In the genomic region with DNA sequence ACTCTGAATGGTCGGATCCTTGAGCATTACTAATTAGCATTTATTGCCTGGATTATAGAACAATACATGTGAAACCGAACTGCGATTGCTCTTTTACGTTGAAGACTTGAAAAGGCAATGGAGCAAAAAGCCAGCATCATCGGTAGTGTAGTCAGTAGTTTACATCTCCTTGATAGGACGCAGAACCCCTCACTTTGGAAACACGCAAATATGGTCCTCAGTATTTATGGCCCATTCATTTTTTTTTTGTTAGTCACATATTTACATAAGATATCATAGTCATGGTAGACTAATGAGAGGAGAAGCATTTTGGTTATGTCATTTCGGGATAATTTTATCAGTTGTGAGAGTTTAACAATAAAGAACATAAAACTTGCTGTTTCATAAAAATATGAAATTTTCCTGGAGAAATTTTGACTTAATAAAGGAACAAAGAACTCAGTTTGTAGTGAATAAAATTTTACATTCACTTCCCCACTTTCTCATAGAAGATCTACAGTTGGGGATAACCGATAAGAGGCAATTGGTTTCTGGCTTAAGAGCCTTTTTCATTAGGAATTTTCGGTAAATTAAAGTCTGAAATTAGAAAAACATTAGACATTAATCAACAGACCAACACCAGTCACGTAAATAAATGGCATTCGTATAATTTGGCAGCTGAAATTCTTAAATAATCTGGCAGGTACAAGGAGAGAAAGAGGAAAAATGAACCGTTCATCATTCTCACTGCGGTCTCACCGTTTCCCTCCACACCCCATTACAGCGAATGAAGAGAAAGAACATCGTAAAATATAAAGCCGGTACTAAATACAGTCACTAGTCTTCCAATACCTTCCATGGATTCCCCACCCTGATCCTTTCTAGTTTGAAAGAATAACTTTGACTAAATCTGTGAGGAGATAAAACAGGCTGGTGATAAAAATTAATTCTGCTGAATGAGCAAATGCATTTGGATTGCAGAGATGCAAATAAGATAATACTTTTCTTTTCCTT, we compare ENCODE assay signal across 1 cellular context.
TF ChIP-seq lines count a peak whose summit lies in the region.

No MANE protein-coding gene starts in this region.

TF ChIP-seq in GM23338, 12 proteins besides CTCF, POLR2A, EP300 and RAD21 (continued from another document):
- TF ChIP-seq, protein P1, sequence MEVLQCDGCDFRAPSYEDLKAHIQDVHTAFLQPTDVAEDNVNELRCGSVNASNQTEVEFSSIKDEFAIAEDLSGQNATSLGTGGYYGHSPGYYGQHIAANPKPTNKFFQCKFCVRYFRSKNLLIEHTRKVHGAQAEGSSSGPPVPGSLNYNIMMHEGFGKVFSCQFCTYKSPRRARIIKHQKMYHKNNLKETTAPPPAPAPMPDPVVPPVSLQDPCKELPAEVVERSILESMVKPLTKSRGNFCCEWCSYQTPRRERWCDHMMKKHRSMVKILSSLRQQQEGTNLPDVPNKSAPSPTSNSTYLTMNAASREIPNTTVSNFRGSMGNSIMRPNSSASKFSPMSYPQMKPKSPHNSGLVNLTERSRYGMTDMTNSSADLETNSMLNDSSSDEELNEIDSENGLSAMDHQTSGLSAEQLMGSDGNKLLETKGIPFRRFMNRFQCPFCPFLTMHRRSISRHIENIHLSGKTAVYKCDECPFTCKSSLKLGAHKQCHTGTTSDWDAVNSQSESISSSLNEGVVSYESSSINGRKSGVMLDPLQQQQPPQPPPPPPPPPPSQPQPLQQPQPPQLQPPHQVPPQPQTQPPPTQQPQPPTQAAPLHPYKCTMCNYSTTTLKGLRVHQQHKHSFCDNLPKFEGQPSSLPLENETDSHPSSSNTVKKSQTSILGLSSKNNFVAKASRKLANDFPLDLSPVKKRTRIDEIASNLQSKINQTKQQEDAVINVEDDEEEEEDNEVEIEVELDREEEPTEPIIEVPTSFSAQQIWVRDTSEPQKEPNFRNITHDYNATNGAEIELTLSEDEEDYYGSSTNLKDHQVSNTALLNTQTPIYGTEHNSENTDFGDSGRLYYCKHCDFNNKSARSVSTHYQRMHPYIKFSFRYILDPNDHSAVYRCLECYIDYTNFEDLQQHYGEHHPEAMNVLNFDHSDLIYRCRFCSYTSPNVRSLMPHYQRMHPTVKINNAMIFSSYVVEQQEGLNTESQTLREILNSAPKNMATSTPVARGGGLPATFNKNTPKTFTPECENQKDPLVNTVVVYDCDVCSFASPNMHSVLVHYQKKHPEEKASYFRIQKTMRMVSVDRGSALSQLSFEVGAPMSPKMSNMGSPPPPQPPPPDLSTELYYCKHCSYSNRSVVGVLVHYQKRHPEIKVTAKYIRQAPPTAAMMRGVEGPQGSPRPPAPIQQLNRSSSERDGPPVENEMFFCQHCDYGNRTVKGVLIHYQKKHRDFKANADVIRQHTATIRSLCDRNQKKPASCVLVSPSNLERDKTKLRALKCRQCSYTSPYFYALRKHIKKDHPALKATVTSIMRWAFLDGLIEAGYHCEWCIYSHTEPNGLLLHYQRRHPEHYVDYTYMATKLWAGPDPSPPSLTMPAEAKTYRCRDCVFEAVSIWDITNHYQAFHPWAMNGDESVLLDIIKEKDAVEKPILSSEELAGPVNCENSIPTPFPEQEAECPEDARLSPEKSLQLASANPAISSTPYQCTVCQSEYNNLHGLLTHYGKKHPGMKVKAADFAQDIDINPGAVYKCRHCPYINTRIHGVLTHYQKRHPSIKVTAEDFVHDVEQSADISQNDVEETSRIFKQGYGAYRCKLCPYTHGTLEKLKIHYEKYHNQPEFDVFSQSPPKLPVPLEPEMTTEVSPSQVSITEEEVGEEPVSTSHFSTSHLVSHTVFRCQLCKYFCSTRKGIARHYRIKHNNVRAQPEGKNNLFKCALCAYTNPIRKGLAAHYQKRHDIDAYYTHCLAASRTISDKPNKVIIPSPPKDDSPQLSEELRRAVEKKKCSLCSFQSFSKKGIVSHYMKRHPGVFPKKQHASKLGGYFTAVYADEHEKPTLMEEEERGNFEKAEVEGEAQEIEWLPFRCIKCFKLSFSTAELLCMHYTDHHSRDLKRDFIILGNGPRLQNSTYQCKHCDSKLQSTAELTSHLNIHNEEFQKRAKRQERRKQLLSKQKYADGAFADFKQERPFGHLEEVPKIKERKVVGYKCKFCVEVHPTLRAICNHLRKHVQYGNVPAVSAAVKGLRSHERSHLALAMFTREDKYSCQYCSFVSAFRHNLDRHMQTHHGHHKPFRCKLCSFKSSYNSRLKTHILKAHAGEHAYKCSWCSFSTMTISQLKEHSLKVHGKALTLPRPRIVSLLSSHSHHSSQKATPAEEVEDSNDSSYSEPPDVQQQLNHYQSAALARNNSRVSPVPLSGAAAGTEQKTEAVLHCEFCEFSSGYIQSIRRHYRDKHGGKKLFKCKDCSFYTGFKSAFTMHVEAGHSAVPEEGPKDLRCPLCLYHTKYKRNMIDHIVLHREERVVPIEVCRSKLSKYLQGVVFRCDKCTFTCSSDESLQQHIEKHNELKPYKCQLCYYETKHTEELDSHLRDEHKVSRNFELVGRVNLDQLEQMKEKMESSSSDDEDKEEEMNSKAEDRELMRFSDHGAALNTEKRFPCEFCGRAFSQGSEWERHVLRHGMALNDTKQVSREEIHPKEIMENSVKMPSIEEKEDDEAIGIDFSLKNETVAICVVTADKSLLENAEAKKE (CRISPR knock-in tag; IDR thresholded peaks at IDR 0.05): no peak
- no peak for TF ChIP-seq JUNB (IDR thresholded peaks at IDR 0.05; ENCODE audit: unreplicated experiment)
- TF ChIP-seq EZH2 (IDR thresholded peaks at IDR 0.05; ENCODE audit: low read depth, unreplicated experiment): no peak
- no peak for TF ChIP-seq STAT1 (IDR thresholded peaks at IDR 0.05; ENCODE audit: unreplicated experiment)
- TF ChIP-seq CREB1 (CRISPR knock-in tag; IDR thresholded peaks at IDR 0.05; ENCODE audit: low read depth): no peak
- no peak for TF ChIP-seq EZH2phosphoT487 (IDR thresholded peaks at IDR 0.05; ENCODE audit: unreplicated experiment)
- TF ChIP-seq, protein P2, sequence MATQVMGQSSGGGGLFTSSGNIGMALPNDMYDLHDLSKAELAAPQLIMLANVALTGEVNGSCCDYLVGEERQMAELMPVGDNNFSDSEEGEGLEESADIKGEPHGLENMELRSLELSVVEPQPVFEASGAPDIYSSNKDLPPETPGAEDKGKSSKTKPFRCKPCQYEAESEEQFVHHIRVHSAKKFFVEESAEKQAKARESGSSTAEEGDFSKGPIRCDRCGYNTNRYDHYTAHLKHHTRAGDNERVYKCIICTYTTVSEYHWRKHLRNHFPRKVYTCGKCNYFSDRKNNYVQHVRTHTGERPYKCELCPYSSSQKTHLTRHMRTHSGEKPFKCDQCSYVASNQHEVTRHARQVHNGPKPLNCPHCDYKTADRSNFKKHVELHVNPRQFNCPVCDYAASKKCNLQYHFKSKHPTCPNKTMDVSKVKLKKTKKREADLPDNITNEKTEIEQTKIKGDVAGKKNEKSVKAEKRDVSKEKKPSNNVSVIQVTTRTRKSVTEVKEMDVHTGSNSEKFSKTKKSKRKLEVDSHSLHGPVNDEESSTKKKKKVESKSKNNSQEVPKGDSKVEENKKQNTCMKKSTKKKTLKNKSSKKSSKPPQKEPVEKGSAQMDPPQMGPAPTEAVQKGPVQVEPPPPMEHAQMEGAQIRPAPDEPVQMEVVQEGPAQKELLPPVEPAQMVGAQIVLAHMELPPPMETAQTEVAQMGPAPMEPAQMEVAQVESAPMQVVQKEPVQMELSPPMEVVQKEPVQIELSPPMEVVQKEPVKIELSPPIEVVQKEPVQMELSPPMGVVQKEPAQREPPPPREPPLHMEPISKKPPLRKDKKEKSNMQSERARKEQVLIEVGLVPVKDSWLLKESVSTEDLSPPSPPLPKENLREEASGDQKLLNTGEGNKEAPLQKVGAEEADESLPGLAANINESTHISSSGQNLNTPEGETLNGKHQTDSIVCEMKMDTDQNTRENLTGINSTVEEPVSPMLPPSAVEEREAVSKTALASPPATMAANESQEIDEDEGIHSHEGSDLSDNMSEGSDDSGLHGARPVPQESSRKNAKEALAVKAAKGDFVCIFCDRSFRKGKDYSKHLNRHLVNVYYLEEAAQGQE (IDR thresholded peaks at IDR 0.05; ENCODE audit: unreplicated experiment): no peak
- TF ChIP-seq ZNF114 (CRISPR knock-in tag; IDR thresholded peaks at IDR 0.05): no peak
- no peak for TF ChIP-seq NANOG (IDR thresholded peaks at IDR 0.05; ENCODE audit: borderline replicate concordance)
TF ChIP-seq in GM23338: peak in this region for 0.
